ENCODE assay signal across 10 cellular contexts in the genomic region with DNA sequence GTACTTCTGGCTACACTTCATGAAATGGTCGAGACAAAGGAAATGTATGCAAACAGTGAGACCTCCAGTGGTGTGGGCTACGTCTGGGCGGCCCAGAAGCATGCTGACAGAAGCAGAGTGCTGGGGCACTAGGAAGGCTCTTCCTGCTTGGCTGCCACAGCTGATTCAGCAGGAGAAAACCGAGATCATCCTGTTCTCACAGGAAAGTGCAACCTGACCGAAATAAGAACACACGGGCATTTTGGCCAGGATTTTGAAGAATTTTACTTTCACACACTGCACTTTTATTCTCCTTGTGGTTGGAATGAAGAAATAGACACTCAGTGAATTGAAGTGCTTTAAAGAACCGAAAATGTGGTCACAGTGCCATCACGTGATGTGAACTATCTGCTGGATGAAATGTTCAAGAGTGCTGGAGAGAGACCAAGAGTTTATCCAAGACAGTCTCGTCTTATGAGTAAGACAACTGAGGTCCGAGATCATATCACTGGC.
A peak's percentile ranks its signal among the peaks of the same experiment; 100 is the strongest.
DNase-seq lines count a peak whose midpoint lies in the region; ATAC-seq and TF ChIP-seq lines count a peak whose summit lies in the region.
"Had no signal": no experiment of that assay in that cellular context is flagged by ENCODE, and none has a peak within 500 bp of the region (broad histone marks: within the 10 kb centered on the region; RNA-seq: fewer than 3 reads in every experiment).

No MANE protein-coding gene starts in this region.

- H3K4ac ChIP-seq in mesendoderm (ENCODE audit: low read depth, low read length), result no peak overlapping the region

- H2BK120ac ChIP-seq in mesendoderm (ENCODE audit: low read depth, low read length), result no peak overlapping the region

- H3K56ac ChIP-seq in mesendoderm (ENCODE audit: low read length), result no peak overlapping the region

- H3K9me3 ChIP-seq in BLaER1, result peaks cover 7% of the 10 kb centered on the region; the same call in 1 of the 2 replicates

- H3K27me3 ChIP-seq in BLaER1 (no peaks in the 10 kb centered on the region), KMS-11 (ENCODE audit: insufficient read depth, low read depth) (no peaks in the 10 kb centered on the region), mesendoderm (ENCODE audit: insufficient read depth, low read length, poor library complexity) (no peaks in the 10 kb centered on the region)

- WGBS in mesendoderm (ENCODE audit: extremely low coverage, insufficient coverage, low lambda C conversion rate), result no CpG with 5 or more reads among the region's 10 CpGs

- no peak overlapping the region for H4K5ac ChIP-seq in mesendoderm (ENCODE audit: low read length)

- H3K4me1 ChIP-seq in BLaER1 (peaks cover 10% of the 10 kb centered on the region; the same call in 1 of the 2 replicates), KMS-11 (ENCODE audit: low read depth, poor library complexity, severe bottlenecking) (peaks cover 11% of the 10 kb centered on the region), mesendoderm (ENCODE audit: control insufficient read depth, low read depth, low read length) (peaks cover 2% of the 10 kb centered on the region)

- no peaks in the 10 kb centered on the region for H4K20me1 ChIP-seq in BLaER1
- H4K20me1 ChIP-seq in KMS-11 (ENCODE audit: insufficient read depth), result no peaks in the 10 kb centered on the region

- no peak overlapping the region for H3K4me3 Mint-ChIP-seq in chondrocyte (ENCODE audit: unreplicated experiment)

- H2AFZ ChIP-seq in KMS-11 (ENCODE audit: low read depth), result peak overlapping the region; percentile 12; the same call in 1 of the 2 replicates

- TF ChIP-seq CTCF in KMS-11 (conservative IDR thresholded peaks at IDR 0.05; ENCODE audit: low read depth, low read length) (no peak), chondrocyte (IDR thresholded peaks at IDR 0.05) (peak; percentile 68)

- peaks cover 2% of the 10 kb centered on the region for H3K27me3 Mint-ChIP-seq in chondrocyte (ENCODE audit: low read depth)

- H2AK5ac ChIP-seq in mesendoderm (ENCODE audit: low read length), result no peak overlapping the region

- H3K23ac ChIP-seq in mesendoderm (ENCODE audit: low read length), result no peak overlapping the region

- no peaks in the 10 kb centered on the region for H3K9me3 Mint-ChIP-seq in chondrocyte (ENCODE audit: low read depth)

- H3K27ac Mint-ChIP-seq in chondrocyte (ENCODE audit: unreplicated experiment), result peak overlapping the region; percentile 34

- no peak overlapping the region for H3K18ac ChIP-seq in mesendoderm (ENCODE audit: low read length)

- H3K4me1 Mint-ChIP-seq in chondrocyte (ENCODE audit: low read depth), result peaks cover 13% of the 10 kb centered on the region

- ATAC-seq in HG03095 (IDR thresholded peaks at IDR 0.05; ENCODE audit: unreplicated experiment), result no peak
- ATAC-seq in GM21825 (IDR thresholded peaks at IDR 0.05; ENCODE audit: unreplicated experiment), result no peak

- no peak overlapping the region for H2BK15ac ChIP-seq in mesendoderm (replicated peaks; ENCODE audit: low read depth)

- H3K36me3 ChIP-seq in BLaER1, result no peaks in the 10 kb centered on the region
- no peaks in the 10 kb centered on the region for H3K36me3 ChIP-seq in KMS-11 (ENCODE audit: insufficient read depth)
- H3K36me3 ChIP-seq in mesendoderm (ENCODE audit: control insufficient read depth, insufficient read depth, low read length), result no peaks in the 10 kb centered on the region

- H3K79me2 ChIP-seq in KMS-11 (ENCODE audit: insufficient read depth, low read depth), result no peaks in the 10 kb centered on the region
- no peaks in the 10 kb centered on the region for H3K79me2 ChIP-seq in mesendoderm (ENCODE audit: control insufficient read depth, insufficient read depth, low read length)

- no peak overlapping the region for H4K8ac ChIP-seq in mesendoderm (ENCODE audit: low read depth, low read length)

- no peak overlapping the region for H2BK5ac ChIP-seq in mesendoderm (ENCODE audit: low read length)

- H3K27ac ChIP-seq in BLaER1 (no peak overlapping the region), KMS-11 (no peak overlapping the region), mesendoderm (ENCODE audit: low read depth, low read length) (no peak overlapping the region)

- no peak for DNase-seq in chondrocyte (ENCODE audit: low spot score)
- DNase-seq in mesendoderm, result peak; percentile 62
- DNase-seq in NOMO-1 treated with dmso at 0.1 percent for 144 hours (lab: John Stamatoyannopoulos, UW; ENCODE audit: unreplicated experiment), result no peak
- DNase-seq in effector CD8-positive, alpha-beta T cell (lab: John Stamatoyannopoulos, UW), result no peak
- DNase-seq: NCI-H2171; stimulated activated CD4-positive, alpha-beta T cell treated with anti-CD3 and anti-CD28 coated beads, Interleukin-2, amount 100 ng/mL, for 48 hours had no signal

- H3K4me3 ChIP-seq in BLaER1, result no peak overlapping the region
- no peak overlapping the region for H3K4me3 ChIP-seq in KMS-11 (IDR thresholded peaks at IDR 0.05; ENCODE audit: insufficient read depth, low read depth, low read length)
- no peak overlapping the region for H3K4me3 ChIP-seq in mesendoderm (ENCODE audit: low read length)

- no peaks in the 10 kb centered on the region for H3K36me3 Mint-ChIP-seq in chondrocyte (ENCODE audit: low read depth)

- H3K4me2 ChIP-seq in BLaER1 (peak overlapping the region; percentile 37), KMS-11 (peak overlapping the region; percentile 26; the same call in 1 of the 2 replicates), mesendoderm (ENCODE audit: low read length) (no peak overlapping the region)

- no peaks in the 10 kb centered on the region for H3K79me1 ChIP-seq in mesendoderm (ENCODE audit: low read length)

- no peak overlapping the region for H3K9ac ChIP-seq in BLaER1
- H3K9ac ChIP-seq in KMS-11, result no peak overlapping the region
- no peak overlapping the region for H3K9ac ChIP-seq in mesendoderm (ENCODE audit: low read length)
